ENCODE assay signal across 10 cellular contexts in the genomic region with DNA sequence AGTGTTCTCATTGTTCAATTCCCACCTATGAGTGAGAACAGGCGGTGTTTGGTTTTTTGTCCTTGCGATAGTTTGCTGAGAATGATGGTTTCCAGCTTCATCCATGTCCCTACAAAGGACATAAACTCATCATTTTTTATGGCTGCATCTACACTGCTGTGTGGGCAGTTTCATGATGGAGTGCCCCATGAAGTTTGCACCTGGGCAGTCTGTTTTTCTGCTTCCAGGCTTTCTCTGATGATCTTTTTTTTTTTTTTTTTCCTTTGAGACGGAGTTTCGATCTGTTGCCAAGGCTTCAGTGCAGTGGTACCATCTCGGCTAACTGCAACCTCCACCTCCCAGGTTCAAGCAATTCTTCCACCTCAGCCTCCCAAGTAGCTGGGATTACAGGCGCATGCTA. TPM values are rescaled to one million over a fixed set of nuclear protein-coding genes. Genes with fewer than 3 reads are reported as not detected.
DNase-seq lines count a peak whose midpoint lies in the region; ATAC-seq, FAIRE-seq and TF ChIP-seq lines count a peak whose summit lies in the region.
"Not testable (repeated sequence)": the region's sequence is repeated elsewhere in the genome, so short reads cannot be mapped to it uniquely, and the experiment has no call there.
"Had no signal": no experiment of that assay in that cellular context is flagged by ENCODE, and none has a peak within 500 bp of the region (broad histone marks: within the 10 kb centered on the region; RNA-seq: fewer than 3 reads in every experiment).

No MANE protein-coding gene starts in this region.

- peaks cover 6 to 24% of the 10 kb centered on the region in 2 experiments; a peak in 3 of 4 replicates for H3K4me1 ChIP-seq in HCT116 (ENCODE audit: control insufficient read depth in 1 of 2, insufficient read depth in 2 of 2, low read length in 2 of 2)
- H3K4me1 ChIP-seq in Peyer's patch; adipocyte (ENCODE audit: control insufficient read depth, insufficient read depth, low read length); esophagus (ENCODE audit: control insufficient read depth in 2 of 2, insufficient read depth in 2 of 2, low read length in 1 of 2); small intestine (ENCODE audit: control insufficient read depth in 2 of 2, insufficient read depth in 1 of 2, low read depth in 1 of 2, low read length in 1 of 2): not testable (repeated sequence)

- POLR2A ChIA-PET in HCT116 (lab: Charles Lee), result not testable (repeated sequence)

- H4K20me1 ChIP-seq in HCT116 (ENCODE audit: insufficient read depth), result not testable (repeated sequence)

- not testable (repeated sequence) for DNase-seq in HCT116 (ENCODE audit: low read depth, low spot score); Peyer's patch; adipocyte (ENCODE audit: low read depth); small intestine
- peak; percentile 57 for DNase-seq in left kidney (ENCODE audit: low read depth, low spot score)

- FAIRE-seq in small intestine (lab: Jason Lieb, UNC), result not testable (repeated sequence)

- ATAC-seq in HCT116, result not testable (repeated sequence)

- TF ChIP-seq CTCF in HCT116 (IDR thresholded peaks at IDR 0.05 in 2 of 3, conservative IDR thresholded peaks at IDR 0.05 in 1 of 3; ENCODE audit: borderline replicate concordance in 1 of 3, insufficient read depth in 1 of 3, low read depth in 2 of 3, low read length in 2 of 3); Peyer's patch (IDR thresholded peaks at IDR 0.05): not testable (repeated sequence)

- WGBS in esophagus, 2 donors, result 73 to 86% methylated on average over 6 of the region's 6 CpGs
- WGBS in small intestine, 3 donors, result 83 to 97% (median 86%) methylated on average over 6 of the region's 6 CpGs

- H3K9me3 ChIP-seq in HCT116 (ENCODE audit: control insufficient read depth in 1 of 2, insufficient read depth in 1 of 2, low read depth in 1 of 2, low read length in 2 of 2); Peyer's patch; adipocyte (ENCODE audit: control insufficient read depth, low read length); esophagus (ENCODE audit: control insufficient read depth in 2 of 2, insufficient read depth in 1 of 2, low read depth in 1 of 2, low read length in 1 of 2); small intestine (ENCODE audit: control insufficient read depth, low read depth): not testable (repeated sequence)

- not testable (repeated sequence) for H3K36me3 ChIP-seq in HCT116 (ENCODE audit: control insufficient read depth in 1 of 2, insufficient read depth in 2 of 2, low read length in 2 of 2); Peyer's patch; adipocyte (ENCODE audit: control insufficient read depth, insufficient read depth, low read length, severe bottlenecking); esophagus (ENCODE audit: control insufficient read depth in 2 of 2, insufficient read depth in 2 of 2, low read length in 1 of 2); small intestine (ENCODE audit: control insufficient read depth in 2 of 2, insufficient read depth in 2 of 2, low read length in 2 of 2)

- not testable (repeated sequence) for TF ChIP-seq RAD21 in HCT116 (IDR thresholded peaks at IDR 0.05; ENCODE audit: low read depth)

- H3K79me2 ChIP-seq in HCT116 (ENCODE audit: insufficient read depth, low read length), result not testable (repeated sequence)

- H2AFZ ChIP-seq in HCT116 (ENCODE audit: low read depth, low read length, poor library complexity, severe bottlenecking), result not testable (repeated sequence)

- not testable (repeated sequence) for H3K4me3 ChIP-seq in HCT116 (replicated peaks in 1 of 2; ENCODE audit: low read depth in 1 of 2, low read length in 2 of 2); Peyer's patch; adipocyte (ENCODE audit: low read length); esophagus (ENCODE audit: low read depth in 1 of 2, low read length in 2 of 2); small intestine (ENCODE audit: low read depth in 1 of 2, low read length in 2 of 2)

- H3K9me2 ChIP-seq in HCT116 (ENCODE audit: insufficient read depth), result not testable (repeated sequence)

- H3K27me3 ChIP-seq in HCT116 (ENCODE audit: insufficient read depth, low read length); Peyer's patch; adipocyte (replicated peaks; ENCODE audit: control insufficient read depth, insufficient read depth, low read length); esophagus (ENCODE audit: control insufficient read depth in 1 of 2, insufficient read depth in 2 of 2, low read length in 2 of 2); small intestine (ENCODE audit: control insufficient read depth in 2 of 2, insufficient read depth in 2 of 2, low read length in 2 of 2): not testable (repeated sequence)

- CTCF ChIA-PET in HCT116 (lab: Charles Lee), result interaction anchor here (1.8 kb wide), 1 partner anchor 47 kb away, joined by 5 read pairs; no protein-coding TSS in a partner anchor

- TF ChIP-seq POLR2A in HCT116 (IDR thresholded peaks at IDR 0.05; ENCODE audit: borderline replicate concordance, extremely low read depth, insufficient read depth, insufficient read length); Peyer's patch (IDR thresholded peaks at IDR 0.05): not testable (repeated sequence)

- peak overlapping the region; percentile 33; the same call in 1 of the 2 replicates for H3K4me2 ChIP-seq in HCT116 (ENCODE audit: low read length)

- not testable (repeated sequence) for H3K9ac ChIP-seq in HCT116 (ENCODE audit: low read length)
- peak overlapping the region; percentile 82 for H3K9ac ChIP-seq in adipocyte (ENCODE audit: low read length)

- intact Hi-C loops in HCT116 (cut with micrococcal nuclease), result not testable (repeated sequence)

- RAD21 ChIA-PET in HCT116 (lab: Charles Lee; ENCODE audit: low non-redundant PET in 1 of 2, low total read pairs in 2 of 2, uncharacterized antibody in 2 of 2, unreplicated experiment in 2 of 2), result not testable (repeated sequence)

- not testable (repeated sequence) for H3K27ac ChIP-seq in HCT116 (ENCODE audit: low read depth, low read length)
- H3K27ac ChIP-seq in Peyer's patch (peak overlapping the region in 3 of 4 donors; percentile 59 to 88 (median 72)), esophagus (ENCODE audit: low read depth in 2 of 2, low read length in 1 of 2) (peak overlapping the region; percentile 2 to 61), small intestine (ENCODE audit: low read depth in 1 of 2, low read length in 1 of 2) (peak overlapping the region; percentile 37 to 74)

- not testable (repeated sequence) for BruUV-seq in HCT116 (replicated peaks; lab: Mats Ljungman, UMichigan)

TF ChIP-seq in HCT116, 20 proteins besides CTCF, POLR2A, EP300 and RAD21:
- TF ChIP-seq FOSL1 (IDR thresholded peaks at IDR 0.05; ENCODE audit: low read depth), result 0 out of 2 replicates have a peak, but pooled peaks have one; percentile 2

RNA-seq across cellular contexts. Expression of a gene that starts 6.2 kb away (rescaled TPM):
- total RNA-seq in HCT116 (2021; ENCODE audit: unreplicated experiment) (not detected), Peyer's patch (not detected)
- polyA plus RNA-seq in HCT116 (2012), result not detected in 2 replicates
- polyA plus RNA-seq in esophagus (under 1 TPM; 0.05 to 0.14 TPM), small intestine (not detected)
- total RNA-seq: CD8-positive, alpha-beta T cell; HepG2 had no signal
- polyA plus RNA-seq: AG04450, CD14-positive monocyte had no signal

RNA-seq across cellular contexts. Expression of a gene that starts 14.8 kb away (rescaled TPM):
- total RNA-seq in HCT116 (2021; ENCODE audit: unreplicated experiment) (10.3 TPM), Peyer's patch (100 to 1,000 TPM in 1 of 4 donors, 10 to 100 TPM in 2, 1 to 10 TPM in 1; 5.8 to 169 (median 40.6) TPM)
- 3.9 and 4.4 TPM in 2 replicates for polyA plus RNA-seq in HCT116 (2012)
- polyA plus RNA-seq in esophagus (10 to 100 TPM in 1 of 2 donors, 1 to 10 TPM in 1; 7.4 to 16.1 TPM), small intestine (10 to 100 TPM in 2 of 3 donors, 1 to 10 TPM in 1; 3.1 to 34.6 (median 18.1) TPM)
- total RNA-seq: CD8-positive, alpha-beta T cell; HepG2 had no signal
- polyA plus RNA-seq: AG04450, CD14-positive monocyte had no signal

RNA-seq across cellular contexts. Expression of a gene that starts 34.9 kb away (rescaled TPM):
- total RNA-seq in HCT116 (2021; ENCODE audit: unreplicated experiment) (127 TPM), Peyer's patch (100 to 1,000 TPM; 120 to 304 (median 177) TPM)
- 174 and 182 TPM in 2 replicates for polyA plus RNA-seq in HCT116 (2012)
- polyA plus RNA-seq in esophagus (100 to 1,000 TPM; 309 to 366 TPM), small intestine (100 to 1,000 TPM; 384 to 472 (median 416) TPM)
